22 cellular contexts compared by ENCODE assay signal in the genomic region with DNA sequence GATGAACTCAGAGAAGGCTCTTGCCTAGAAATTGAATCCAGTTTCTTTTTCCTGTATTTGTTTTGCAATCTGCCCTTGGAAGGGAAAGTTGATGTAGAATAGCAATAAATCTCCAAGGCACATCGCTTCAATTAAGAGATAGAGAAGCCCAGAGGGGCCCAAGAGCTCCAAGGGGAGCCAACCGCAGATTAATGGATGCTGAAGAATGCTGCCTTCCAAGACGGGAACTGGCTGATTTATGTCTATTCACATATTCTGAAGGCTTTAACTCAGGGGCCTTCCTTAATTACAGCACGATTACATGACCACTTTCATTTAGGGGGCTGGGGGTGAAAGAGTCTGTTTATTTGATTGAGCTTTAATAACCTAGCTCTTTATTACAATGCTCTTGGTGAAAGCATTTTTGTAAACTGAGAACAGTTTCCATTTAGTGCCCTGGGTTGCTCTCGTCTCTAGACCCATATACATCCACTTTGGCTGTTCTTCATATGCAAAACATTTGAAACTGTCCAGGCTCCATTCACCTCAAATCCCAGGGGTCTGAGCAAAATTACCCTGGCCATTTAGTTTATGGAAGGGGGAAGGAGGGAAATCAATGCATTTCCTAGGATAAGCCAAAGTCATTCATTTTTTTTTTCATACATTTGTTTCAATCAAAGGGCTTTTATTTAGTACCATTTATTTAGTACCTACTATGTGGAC.
"Had no signal": no experiment of that assay in that cellular context is flagged by ENCODE, and none has a peak within 500 bp of the region (broad histone marks: within the 10 kb centered on the region; RNA-seq: fewer than 3 reads in every experiment).

No MANE protein-coding gene starts in this region.

- H3K4me3 ChIP-seq: right lobe of liver, skin epidermis, thyroid gland had no signal

- DNase-seq: activated B cell treated with CpG ODN at 0.5 μM for 24 hours; activated CD4-positive, alpha-beta memory T cell treated with anti-CD3 and anti-CD28 coated beads for 36 hours; activated CD4-positive, alpha-beta T cell treated with anti-CD3 and anti-CD28 coated beads for 4 hours; activated effector memory CD4-positive, alpha-beta T cell treated with anti-CD3 and anti-CD28 coated beads, Interleukin-2, amount 50 U/mL, for 16 hours; activated naive CD4-positive, alpha-beta T cell treated with anti-CD3 and anti-CD28 coated beads, Interleukin-2, amount 10 ng/mL, durations not matched to agents 7 days and 5 days; activated naive CD8-positive, alpha-beta T cell treated with anti-CD3 and anti-CD28 coated beads, Interleukin-2, amount 50 U/mL, for 24 hours; activated T-cell treated with anti-CD3 and anti-CD28 coated beads, Interleukin-2, amount 50 U/mL, for 72 hours; aorta; effector CD4-positive, alpha-beta T cell; erythroblast; foreskin keratinocyte; glutamatergic neuron; hypothalamus; nucleus accumbens; right lobe of liver; stimulated activated CD4-positive, alpha-beta T cell treated with anti-CD3 and anti-CD28 coated beads, Interleukin-1b, Interleukin-23, amount 100 ng/mL, for 48 hours; substantia nigra; thyroid gland had no signal

- H3K4me1 Mint-ChIP-seq: activated B cell treated with CpG ODN at 0.5 μM for 24 hours; activated naive CD4-positive, alpha-beta T cell treated with anti-CD3 and anti-CD28 coated beads, Interleukin-2, amount 10 ng/mL, durations not matched to agents 7 days and 5 days; activated naive CD8-positive, alpha-beta T cell treated with anti-CD3 and anti-CD28 coated beads, Interleukin-2, amount 50 U/mL, for 24 hours had no signal

- H3K9me3 Mint-ChIP-seq: activated B cell treated with CpG ODN at 0.5 μM for 24 hours; activated CD4-positive, alpha-beta memory T cell treated with anti-CD3 and anti-CD28 coated beads for 36 hours; activated naive CD4-positive, alpha-beta T cell treated with anti-CD3 and anti-CD28 coated beads, Interleukin-2, amount 10 ng/mL, durations not matched to agents 7 days and 5 days; activated naive CD8-positive, alpha-beta T cell treated with anti-CD3 and anti-CD28 coated beads, Interleukin-2, amount 50 U/mL, for 24 hours; activated T-cell treated with anti-CD3 and anti-CD28 coated beads, Interleukin-2, amount 50 U/mL, for 72 hours; stimulated activated naive CD8-positive, alpha-beta T cell treated with anti-CD3 and anti-CD28 coated beads, Interleukin-15, Interleukin-2, amounts not matched to agents 100 ng/mL and 50 ng/mL, for 24 hours; T-helper 1 cell treated with Interleukin-12 subunit alpha and Interleukin-12 subunit beta and Interleukin-4 antibody, amounts not matched to agents 30 μg/mL and 1 μg/mL, for 36 hours had no signal

- H3K27ac ChIP-seq: foreskin keratinocyte, right lobe of liver, skin epidermis, thyroid gland had no signal

- H3K9me3 ChIP-seq: right lobe of liver, thyroid gland had no signal

- H3K4me3 Mint-ChIP-seq: activated B cell treated with CpG ODN at 0.5 μM for 24 hours; activated CD4-positive, alpha-beta memory T cell treated with anti-CD3 and anti-CD28 coated beads for 36 hours; activated naive CD4-positive, alpha-beta T cell treated with anti-CD3 and anti-CD28 coated beads, Interleukin-2, amount 10 ng/mL, durations not matched to agents 7 days and 5 days; activated naive CD8-positive, alpha-beta T cell treated with anti-CD3 and anti-CD28 coated beads, Interleukin-2, amount 50 U/mL, for 24 hours; activated T-cell treated with anti-CD3 and anti-CD28 coated beads, Interleukin-2, amount 50 U/mL, for 72 hours; brain; stimulated activated naive CD8-positive, alpha-beta T cell treated with anti-CD3 and anti-CD28 coated beads, Interleukin-15, Interleukin-2, amounts not matched to agents 100 ng/mL and 50 ng/mL, for 24 hours; T-helper 1 cell treated with Interleukin-12 subunit alpha and Interleukin-12 subunit beta and Interleukin-4 antibody, amounts not matched to agents 30 μg/mL and 1 μg/mL, for 36 hours had no signal

- H3K36me3 Mint-ChIP-seq: activated CD4-positive, alpha-beta memory T cell treated with anti-CD3 and anti-CD28 coated beads for 36 hours; activated naive CD4-positive, alpha-beta T cell treated with anti-CD3 and anti-CD28 coated beads, Interleukin-2, amount 10 ng/mL, durations not matched to agents 7 days and 5 days; brain had no signal

- H3K36me3 ChIP-seq: right lobe of liver, thyroid gland had no signal

- H3K27me3 ChIP-seq: right lobe of liver, thyroid gland had no signal

- H3K27ac Mint-ChIP-seq: activated B cell treated with CpG ODN at 0.5 μM for 24 hours; activated CD4-positive, alpha-beta memory T cell treated with anti-CD3 and anti-CD28 coated beads for 36 hours; activated naive CD4-positive, alpha-beta T cell treated with anti-CD3 and anti-CD28 coated beads, Interleukin-2, amount 10 ng/mL, durations not matched to agents 7 days and 5 days; activated naive CD8-positive, alpha-beta T cell treated with anti-CD3 and anti-CD28 coated beads, Interleukin-2, amount 50 U/mL, for 24 hours; activated T-cell treated with anti-CD3 and anti-CD28 coated beads, Interleukin-2, amount 50 U/mL, for 72 hours; stimulated activated naive CD8-positive, alpha-beta T cell treated with anti-CD3 and anti-CD28 coated beads, Interleukin-15, Interleukin-2, amounts not matched to agents 100 ng/mL and 50 ng/mL, for 24 hours; T-helper 1 cell treated with Interleukin-12 subunit alpha and Interleukin-12 subunit beta and Interleukin-4 antibody, amounts not matched to agents 30 μg/mL and 1 μg/mL, for 36 hours had no signal

- H3K4me1 ChIP-seq: foreskin keratinocyte, right lobe of liver, thyroid gland had no signal
